2 cellular contexts compared by ENCODE assay signal in the genomic region with DNA sequence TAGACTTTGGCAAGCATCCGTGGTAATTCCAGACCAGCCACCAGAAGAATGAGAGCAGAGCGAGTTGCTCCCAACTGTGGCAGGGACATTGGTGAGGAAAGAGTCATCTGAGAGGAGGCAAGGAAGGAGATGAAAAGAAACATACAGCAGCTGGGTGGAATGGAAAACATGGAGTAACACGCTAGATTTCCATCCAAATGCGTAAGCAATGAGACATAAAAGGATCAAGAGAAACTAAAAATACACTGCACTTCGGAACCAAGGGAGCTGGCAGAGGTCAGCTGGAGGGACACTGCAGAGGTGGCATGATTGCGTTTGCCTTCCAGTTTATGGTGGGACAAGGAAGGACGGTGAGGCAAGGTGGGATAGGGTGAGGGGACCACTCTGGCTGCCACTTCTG.
TF ChIP-seq lines count a peak whose summit lies in the region.

No MANE protein-coding gene starts in this region.

TF ChIP-seq in GM23338, 12 proteins besides CTCF, POLR2A, EP300 and RAD21:
- TF ChIP-seq POLR2AphosphoS5 (IDR thresholded peaks at IDR 0.05; ENCODE audit: low read depth) (no peak), NANOG (IDR thresholded peaks at IDR 0.05; ENCODE audit: borderline replicate concordance) (no peak), JUNB (IDR thresholded peaks at IDR 0.05; ENCODE audit: unreplicated experiment) (no peak), ZNF331 (CRISPR knock-in tag; IDR thresholded peaks at IDR 0.05; ENCODE audit: low read depth) (no peak)
- TF ChIP-seq, protein P1, sequence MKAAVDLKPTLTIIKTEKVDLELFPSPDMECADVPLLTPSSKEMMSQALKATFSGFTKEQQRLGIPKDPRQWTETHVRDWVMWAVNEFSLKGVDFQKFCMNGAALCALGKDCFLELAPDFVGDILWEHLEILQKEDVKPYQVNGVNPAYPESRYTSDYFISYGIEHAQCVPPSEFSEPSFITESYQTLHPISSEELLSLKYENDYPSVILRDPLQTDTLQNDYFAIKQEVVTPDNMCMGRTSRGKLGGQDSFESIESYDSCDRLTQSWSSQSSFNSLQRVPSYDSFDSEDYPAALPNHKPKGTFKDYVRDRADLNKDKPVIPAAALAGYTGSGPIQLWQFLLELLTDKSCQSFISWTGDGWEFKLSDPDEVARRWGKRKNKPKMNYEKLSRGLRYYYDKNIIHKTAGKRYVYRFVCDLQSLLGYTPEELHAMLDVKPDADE (IDR thresholded peaks at IDR 0.05): no peak

TF ChIP-seq in H1, 55 proteins besides CTCF, POLR2A, EP300 and RAD21:
- TF ChIP-seq TAF1 (IDR thresholded peaks at IDR 0.05; ENCODE audit: low read depth, low read length): no peak
- no peak for TF ChIP-seq CTBP2 (IDR thresholded peaks at IDR 0.05; ENCODE audit: borderline replicate concordance, insufficient read depth, insufficient read length, low read length)
- TF ChIP-seq POLR2AphosphoS5 (IDR thresholded peaks at IDR 0.05; ENCODE audit: low read depth, low read length): no peak
- no peak for TF ChIP-seq SIRT6 (IDR thresholded peaks at IDR 0.05; ENCODE audit: low read length)
- no peak for TF ChIP-seq EZH2 (IDR thresholded peaks at IDR 0.05; ENCODE audit: low read depth, low read length, severe bottlenecking)
- TF ChIP-seq JUN (IDR thresholded peaks at IDR 0.05; ENCODE audit: low read depth, low read length): no peak
- TF ChIP-seq KDM4A (IDR thresholded peaks at IDR 0.05; ENCODE audit: low read depth, low read length, severe bottlenecking): no peak
- no peak for TF ChIP-seq BRCA1 (IDR thresholded peaks at IDR 0.05; ENCODE audit: low read depth, low read length)
- no peak for TF ChIP-seq JUND (IDR thresholded peaks at IDR 0.05; ENCODE audit: low read length)
- TF ChIP-seq TCF12 (IDR thresholded peaks at IDR 0.05; ENCODE audit: low read depth, low read length): no peak
- TF ChIP-seq HDAC2 (IDR thresholded peaks at IDR 0.05; ENCODE audit: borderline replicate concordance in 1 of 2, low read depth in 2 of 2, low read length in 2 of 2): no peak
- TF ChIP-seq SP1 (IDR thresholded peaks at IDR 0.05; ENCODE audit: low read depth, low read length): no peak
- TF ChIP-seq, protein P2, sequence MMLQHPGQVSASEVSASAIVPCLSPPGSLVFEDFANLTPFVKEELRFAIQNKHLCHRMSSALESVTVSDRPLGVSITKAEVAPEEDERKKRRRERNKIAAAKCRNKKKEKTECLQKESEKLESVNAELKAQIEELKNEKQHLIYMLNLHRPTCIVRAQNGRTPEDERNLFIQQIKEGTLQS (IDR thresholded peaks at IDR 0.05; ENCODE audit: insufficient read depth, low read depth, low read length): no peak
- no peak for TF ChIP-seq FOSL1 (IDR thresholded peaks at IDR 0.05; ENCODE audit: insufficient read depth, low read depth, low read length)
- no peak for TF ChIP-seq SIX5 (IDR thresholded peaks at IDR 0.05; ENCODE audit: low read depth, low read length)
- no peak for TF ChIP-seq ZNF274 (IDR thresholded peaks at IDR 0.05; ENCODE audit: borderline replicate concordance, extremely low read depth, low read length)
- no peak for TF ChIP-seq NANOG (IDR thresholded peaks at IDR 0.05; ENCODE audit: insufficient read depth, low read depth, low read length, poor library complexity, severe bottlenecking)
- TF ChIP-seq ASH2L (IDR thresholded peaks at IDR 0.05; ENCODE audit: low read length): no peak
